8 cellular contexts compared by ENCODE assay signal in the genomic region with DNA sequence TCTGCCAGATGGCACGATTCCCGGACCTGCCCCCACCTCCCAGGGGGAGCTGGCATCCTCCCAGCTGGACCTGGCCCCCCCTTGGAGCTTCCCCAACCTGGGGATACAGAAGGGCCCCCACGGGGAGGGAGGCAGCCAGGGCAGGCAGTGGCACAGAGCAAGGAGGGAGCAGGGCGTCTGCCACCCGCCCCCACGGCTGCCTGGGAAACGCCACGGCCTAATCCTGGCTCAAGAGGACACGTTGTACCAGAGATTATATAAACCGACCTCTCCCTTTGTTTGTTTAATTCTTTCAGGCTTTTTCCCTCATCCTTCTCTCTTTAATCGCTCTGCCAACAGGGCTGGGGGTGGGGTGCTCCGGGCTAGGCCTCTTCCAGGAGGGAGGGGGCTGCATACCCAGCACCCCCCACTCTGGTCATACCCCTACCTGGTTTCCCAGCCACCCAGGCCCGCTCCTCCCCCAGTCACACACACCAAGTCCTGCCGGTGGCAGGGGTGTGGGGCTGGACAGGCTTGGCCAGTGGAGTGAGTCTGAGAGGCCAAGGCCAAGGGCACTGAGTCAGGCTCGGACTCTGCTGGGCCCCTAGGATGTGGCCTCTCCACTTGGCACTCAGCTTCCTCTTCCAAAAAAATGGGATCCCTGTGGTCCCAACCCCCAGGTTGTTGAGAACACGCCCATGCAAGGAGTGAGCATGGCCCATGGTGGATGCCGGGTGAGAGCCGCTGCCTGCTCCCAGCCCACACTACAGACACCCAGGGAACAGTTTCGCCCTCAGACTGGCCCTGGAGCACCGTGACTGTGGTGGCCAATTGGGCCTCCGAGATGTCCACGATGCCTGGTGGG. TPM values are rescaled to one million over a fixed set of nuclear protein-coding genes. Genes with fewer than 3 reads are reported as not detected.
DNase-seq lines count a peak whose midpoint lies in the region; ATAC-seq and TF ChIP-seq lines count a peak whose summit lies in the region.

No MANE protein-coding gene starts in this region.

- DNase-seq in cardiac fibroblast (ENCODE audit: low read depth in 2 of 2) (peak; percentile 65 to 97), left lobe of liver (ENCODE audit: low spot score) (peak; percentile 98), thyroid gland (peak; percentile 99), glutamatergic neuron (no peak), T-helper 9 cell (no peak)

- H3K79me2 ChIP-seq in Loucy (ENCODE audit: insufficient read depth, low read length): no peaks in the 10 kb centered on the region

- intact Hi-C loops in thyroid gland (cut with DNase I): no loop called here

- H3K9me3 Mint-ChIP-seq in glutamatergic neuron (ENCODE audit: unreplicated experiment): peaks cover 3% of the 10 kb centered on the region

- H3K4me1 Mint-ChIP-seq in glutamatergic neuron (ENCODE audit: low read depth, unreplicated experiment): no peaks in the 10 kb centered on the region

- no peaks in the 10 kb centered on the region for H4K20me1 ChIP-seq in Loucy (ENCODE audit: insufficient read depth, low read length, poor library complexity, severe bottlenecking)

- ATAC-seq in left lobe of liver: peak; percentile 74
- ATAC-seq in GM19023 (IDR thresholded peaks at IDR 0.05; ENCODE audit: unreplicated experiment): no peak
- ATAC-seq in HG03025 (IDR thresholded peaks at IDR 0.05; ENCODE audit: low FRiP score, unreplicated experiment): no peak

- TF ChIP-seq CTCF in Loucy (conservative IDR thresholded peaks at IDR 0.05; ENCODE audit: low read length) (no peak), cardiac fibroblast (IDR thresholded peaks at IDR 0.05; ENCODE audit: low read depth, low read length) (no peak), thyroid gland (IDR thresholded peaks at IDR 0.05) (peak in 1 of 6 experiments; percentile 10), glutamatergic neuron (IDR thresholded peaks at IDR 0.05; ENCODE audit: partially characterized antibody, unreplicated experiment) (no peak)

- H3K4me3 ChIP-seq in Loucy (ENCODE audit: low read length, poor library complexity, severe bottlenecking): no peak overlapping the region
- no peak overlapping the region for H3K4me3 ChIP-seq in cardiac fibroblast (replicated peaks in 1 of 2; ENCODE audit: low read depth in 2 of 2, low read length in 2 of 2)
- H3K4me3 ChIP-seq in thyroid gland (replicated peaks in 1 of 3): no peak overlapping the region

- H2AFZ ChIP-seq in Loucy (ENCODE audit: low read length): no peak overlapping the region

- H3K4me2 ChIP-seq in Loucy (ENCODE audit: low read depth, low read length, poor library complexity, severe bottlenecking): no peak overlapping the region

- peaks cover 10% of the 10 kb centered on the region for H3K27me3 Mint-ChIP-seq in glutamatergic neuron (ENCODE audit: unreplicated experiment)

- no peak overlapping the region for H3K27ac Mint-ChIP-seq in glutamatergic neuron (ENCODE audit: unreplicated experiment)

- no peaks in the 10 kb centered on the region for H3K36me3 Mint-ChIP-seq in glutamatergic neuron (ENCODE audit: unreplicated experiment)

- peaks cover 2% of the 10 kb centered on the region; the same call in 1 of the 2 replicates for H3F3A ChIP-seq in Loucy (ENCODE audit: low read depth)

- H3K9me2 ChIP-seq in Loucy (replicated peaks; ENCODE audit: low read depth, low read length): no peaks in the 10 kb centered on the region

- H3K4me1 ChIP-seq in Loucy (ENCODE audit: insufficient read depth, low read length, poor library complexity, severe bottlenecking): peaks cover 31% of the 10 kb centered on the region
- H3K4me1 ChIP-seq in thyroid gland: peaks cover 49 to 72% of the 10 kb centered on the region in 2 donors

- H3K27me3 ChIP-seq in Loucy (ENCODE audit: insufficient read depth, low read length, poor library complexity, severe bottlenecking) (no peaks in the 10 kb centered on the region), thyroid gland (no peaks in the 10 kb centered on the region)

- H3K36me3 ChIP-seq in Loucy (ENCODE audit: insufficient read depth, low read length): no peaks in the 10 kb centered on the region
- no peaks in the 10 kb centered on the region for H3K36me3 ChIP-seq in thyroid gland

- 7 to 11% methylated on average over 18 to 21 of the region's 22 CpGs for WGBS in thyroid gland, 2 donors

- no peaks in the 10 kb centered on the region for H3K9me3 ChIP-seq in Loucy (ENCODE audit: insufficient read depth, low read depth, low read length)
- no peaks in the 10 kb centered on the region for H3K9me3 ChIP-seq in thyroid gland

- H3K27ac ChIP-seq in thyroid gland: peak overlapping the region; percentile 83 to 95 (median 92)

- peak in 1 of 2 donors; percentile 62 for TF ChIP-seq POLR2A in thyroid gland (IDR thresholded peaks at IDR 0.05)

- no peak overlapping the region for H3K4me3 Mint-ChIP-seq in glutamatergic neuron (ENCODE audit: unreplicated experiment)

- H3K9ac ChIP-seq in Loucy (ENCODE audit: low read depth, low read length, poor library complexity, severe bottlenecking): peak overlapping the region; percentile 71

RNA-seq across cellular contexts. Expression of gene NFIC, which starts 29.5 kb away (rescaled TPM):
- 203 TPM for total RNA-seq in left lobe of liver
- 100 to 1,000 TPM in 3 of 4 donors, 10 to 100 TPM in 1; 76.2 to 183 (median 132) TPM for total RNA-seq in thyroid gland
- 2.0 TPM for total RNA-seq in glutamatergic neuron (ENCODE audit: unreplicated experiment)

Comparison
In these comparisons a context has a peak if more than half of its experiments do, and no peak if none do; other contexts are left out.
1. DNase-seq: peak in cardiac fibroblast (2 of 2), left lobe of liver (single experiment) and thyroid gland (2 of 2); none in glutamatergic neuron (single experiment) and T-helper 9 cell (single experiment).
2. RNA of gene NFIC, which starts 29.5 kb away (total RNA-seq): 203 TPM in left lobe of liver (single experiment) and 76.2 to 183 TPM in thyroid gland; 2.0 TPM in glutamatergic neuron (single experiment); every median in the first group is over 10 times any median in the second.